Comparison of ENCODE assay signal across 1 cellular context in the genomic region with DNA sequence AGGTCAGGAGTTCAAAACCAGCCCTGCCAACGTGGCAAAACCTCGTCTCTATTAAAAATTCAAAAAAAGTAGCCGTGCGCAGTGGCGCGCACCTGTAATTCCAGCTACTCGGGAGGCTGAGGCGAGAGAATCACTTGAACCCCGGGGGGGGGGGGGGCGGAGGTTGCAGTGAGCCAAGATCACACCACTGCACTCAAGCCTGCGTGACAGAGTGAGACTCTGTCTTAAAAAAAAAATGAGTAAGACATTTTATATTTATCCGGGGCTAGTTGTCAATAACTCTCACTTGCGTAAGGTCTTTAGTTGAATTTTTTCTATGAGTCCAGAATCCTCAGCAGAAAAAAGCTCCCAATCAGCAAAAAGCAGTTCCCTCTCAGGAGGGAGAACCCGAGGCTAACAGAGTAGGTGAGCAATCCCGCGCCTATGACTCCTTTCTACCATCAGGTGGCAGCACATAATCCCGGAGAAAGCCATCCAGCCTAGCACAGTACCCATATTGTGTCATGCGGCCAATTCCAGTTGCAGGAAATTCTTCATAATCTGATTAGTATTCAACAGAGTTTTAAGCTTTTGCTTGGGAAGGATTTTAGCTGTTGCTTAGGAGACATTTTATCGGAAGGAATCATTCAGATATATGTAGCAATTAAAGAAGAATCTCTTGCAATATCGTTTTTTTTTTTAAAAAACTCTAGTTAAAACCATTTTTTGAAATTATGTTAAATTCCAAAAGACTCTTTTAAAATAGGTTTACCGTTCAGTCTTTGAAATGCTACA.
A peak's percentile ranks its signal among the peaks of the same experiment; 100 is the strongest.
TF ChIP-seq lines count a peak whose summit lies in the region.

No MANE protein-coding gene starts in this region.

TF ChIP-seq in HepG2, 621 proteins besides CTCF, POLR2A, EP300 and RAD21 (continued from another document and continues in another):
- TF ChIP-seq, protein P1, sequence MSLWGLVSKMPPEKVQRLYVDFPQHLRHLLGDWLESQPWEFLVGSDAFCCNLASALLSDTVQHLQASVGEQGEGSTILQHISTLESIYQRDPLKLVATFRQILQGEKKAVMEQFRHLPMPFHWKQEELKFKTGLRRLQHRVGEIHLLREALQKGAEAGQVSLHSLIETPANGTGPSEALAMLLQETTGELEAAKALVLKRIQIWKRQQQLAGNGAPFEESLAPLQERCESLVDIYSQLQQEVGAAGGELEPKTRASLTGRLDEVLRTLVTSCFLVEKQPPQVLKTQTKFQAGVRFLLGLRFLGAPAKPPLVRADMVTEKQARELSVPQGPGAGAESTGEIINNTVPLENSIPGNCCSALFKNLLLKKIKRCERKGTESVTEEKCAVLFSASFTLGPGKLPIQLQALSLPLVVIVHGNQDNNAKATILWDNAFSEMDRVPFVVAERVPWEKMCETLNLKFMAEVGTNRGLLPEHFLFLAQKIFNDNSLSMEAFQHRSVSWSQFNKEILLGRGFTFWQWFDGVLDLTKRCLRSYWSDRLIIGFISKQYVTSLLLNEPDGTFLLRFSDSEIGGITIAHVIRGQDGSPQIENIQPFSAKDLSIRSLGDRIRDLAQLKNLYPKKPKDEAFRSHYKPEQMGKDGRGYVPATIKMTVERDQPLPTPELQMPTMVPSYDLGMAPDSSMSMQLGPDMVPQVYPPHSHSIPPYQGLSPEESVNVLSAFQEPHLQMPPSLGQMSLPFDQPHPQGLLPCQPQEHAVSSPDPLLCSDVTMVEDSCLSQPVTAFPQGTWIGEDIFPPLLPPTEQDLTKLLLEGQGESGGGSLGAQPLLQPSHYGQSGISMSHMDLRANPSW (CRISPR knock-in tag; IDR thresholded peaks at IDR 0.05; ENCODE audit: borderline replicate concordance) = no peak
- TF ChIP-seq ZNF335 (CRISPR knock-in tag; IDR thresholded peaks at IDR 0.05) = no peak
- TF ChIP-seq, protein P2, sequence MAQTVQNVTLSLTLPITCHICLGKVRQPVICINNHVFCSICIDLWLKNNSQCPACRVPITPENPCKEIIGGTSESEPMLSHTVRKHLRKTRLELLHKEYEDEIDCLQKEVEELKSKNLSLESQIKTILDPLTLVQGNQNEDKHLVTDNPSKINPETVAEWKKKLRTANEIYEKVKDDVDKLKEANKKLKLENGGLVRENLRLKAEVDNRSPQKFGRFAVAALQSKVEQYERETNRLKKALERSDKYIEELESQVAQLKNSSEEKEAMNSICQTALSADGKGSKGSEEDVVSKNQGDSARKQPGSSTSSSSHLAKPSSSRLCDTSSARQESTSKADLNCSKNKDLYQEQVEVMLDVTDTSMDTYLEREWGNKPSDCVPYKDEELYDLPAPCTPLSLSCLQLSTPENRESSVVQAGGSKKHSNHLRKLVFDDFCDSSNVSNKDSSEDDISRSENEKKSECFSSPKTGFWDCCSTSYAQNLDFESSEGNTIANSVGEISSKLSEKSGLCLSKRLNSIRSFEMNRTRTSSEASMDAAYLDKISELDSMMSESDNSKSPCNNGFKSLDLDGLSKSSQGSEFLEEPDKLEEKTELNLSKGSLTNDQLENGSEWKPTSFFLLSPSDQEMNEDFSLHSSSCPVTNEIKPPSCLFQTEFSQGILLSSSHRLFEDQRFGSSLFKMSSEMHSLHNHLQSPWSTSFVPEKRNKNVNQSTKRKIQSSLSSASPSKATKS (CRISPR knock-in tag; IDR thresholded peaks at IDR 0.05) = no peak
- TF ChIP-seq MIER2 (CRISPR knock-in tag; IDR thresholded peaks at IDR 0.05) = no peak
- TF ChIP-seq ATF1 (CRISPR knock-in tag; IDR thresholded peaks at IDR 0.05) = 0 out of 2 replicates have a peak, but pooled peaks have one; percentile 29
- TF ChIP-seq ZNF660 (CRISPR knock-in tag; IDR thresholded peaks at IDR 0.05; ENCODE audit: borderline replicate concordance, low read depth) = no peak
- TF ChIP-seq SMAD3 (CRISPR knock-in tag; IDR thresholded peaks at IDR 0.05) = no peak
- TF ChIP-seq KDM2A (CRISPR knock-in tag; IDR thresholded peaks at IDR 0.05; ENCODE audit: borderline replicate concordance, low read depth) = peak; percentile 94
- TF ChIP-seq, protein P3, sequence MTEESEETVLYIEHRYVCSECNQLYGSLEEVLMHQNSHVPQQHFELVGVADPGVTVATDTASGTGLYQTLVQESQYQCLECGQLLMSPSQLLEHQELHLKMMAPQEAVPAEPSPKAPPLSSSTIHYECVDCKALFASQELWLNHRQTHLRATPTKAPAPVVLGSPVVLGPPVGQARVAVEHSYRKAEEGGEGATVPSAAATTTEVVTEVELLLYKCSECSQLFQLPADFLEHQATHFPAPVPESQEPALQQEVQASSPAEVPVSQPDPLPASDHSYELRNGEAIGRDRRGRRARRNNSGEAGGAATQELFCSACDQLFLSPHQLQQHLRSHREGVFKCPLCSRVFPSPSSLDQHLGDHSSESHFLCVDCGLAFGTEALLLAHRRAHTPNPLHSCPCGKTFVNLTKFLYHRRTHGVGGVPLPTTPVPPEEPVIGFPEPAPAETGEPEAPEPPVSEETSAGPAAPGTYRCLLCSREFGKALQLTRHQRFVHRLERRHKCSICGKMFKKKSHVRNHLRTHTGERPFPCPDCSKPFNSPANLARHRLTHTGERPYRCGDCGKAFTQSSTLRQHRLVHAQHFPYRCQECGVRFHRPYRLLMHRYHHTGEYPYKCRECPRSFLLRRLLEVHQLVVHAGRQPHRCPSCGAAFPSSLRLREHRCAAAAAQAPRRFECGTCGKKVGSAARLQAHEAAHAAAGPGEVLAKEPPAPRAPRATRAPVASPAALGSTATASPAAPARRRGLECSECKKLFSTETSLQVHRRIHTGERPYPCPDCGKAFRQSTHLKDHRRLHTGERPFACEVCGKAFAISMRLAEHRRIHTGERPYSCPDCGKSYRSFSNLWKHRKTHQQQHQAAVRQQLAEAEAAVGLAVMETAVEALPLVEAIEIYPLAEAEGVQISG (CRISPR knock-in tag; IDR thresholded peaks at IDR 0.05) = no peak
- TF ChIP-seq, protein P4, sequence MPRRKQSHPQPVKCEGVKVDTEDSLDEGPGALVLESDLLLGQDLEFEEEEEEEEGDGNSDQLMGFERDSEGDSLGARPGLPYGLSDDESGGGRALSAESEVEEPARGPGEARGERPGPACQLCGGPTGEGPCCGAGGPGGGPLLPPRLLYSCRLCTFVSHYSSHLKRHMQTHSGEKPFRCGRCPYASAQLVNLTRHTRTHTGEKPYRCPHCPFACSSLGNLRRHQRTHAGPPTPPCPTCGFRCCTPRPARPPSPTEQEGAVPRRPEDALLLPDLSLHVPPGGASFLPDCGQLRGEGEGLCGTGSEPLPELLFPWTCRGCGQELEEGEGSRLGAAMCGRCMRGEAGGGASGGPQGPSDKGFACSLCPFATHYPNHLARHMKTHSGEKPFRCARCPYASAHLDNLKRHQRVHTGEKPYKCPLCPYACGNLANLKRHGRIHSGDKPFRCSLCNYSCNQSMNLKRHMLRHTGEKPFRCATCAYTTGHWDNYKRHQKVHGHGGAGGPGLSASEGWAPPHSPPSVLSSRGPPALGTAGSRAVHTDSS (CRISPR knock-in tag; conservative IDR thresholded peaks at IDR 0.05) = no peak
- no peak for TF ChIP-seq ZNF557 (CRISPR knock-in tag; IDR thresholded peaks at IDR 0.05)
- TF ChIP-seq ZNF614 (CRISPR knock-in tag; IDR thresholded peaks at IDR 0.05; ENCODE audit: borderline replicate concordance) = peak; percentile 50; the same call in 1 of the 2 replicates
- TF ChIP-seq ZNF484 (CRISPR knock-in tag; IDR thresholded peaks at IDR 0.05; ENCODE audit: borderline replicate concordance, low read depth) = no peak
- TF ChIP-seq, protein P5, sequence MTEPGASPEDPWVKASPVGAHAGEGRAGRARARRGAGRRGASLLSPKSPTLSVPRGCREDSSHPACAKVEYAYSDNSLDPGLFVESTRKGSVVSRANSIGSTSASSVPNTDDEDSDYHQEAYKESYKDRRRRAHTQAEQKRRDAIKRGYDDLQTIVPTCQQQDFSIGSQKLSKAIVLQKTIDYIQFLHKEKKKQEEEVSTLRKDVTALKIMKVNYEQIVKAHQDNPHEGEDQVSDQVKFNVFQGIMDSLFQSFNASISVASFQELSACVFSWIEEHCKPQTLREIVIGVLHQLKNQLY (CRISPR knock-in tag; IDR thresholded peaks at IDR 0.05) = no peak
- TF ChIP-seq ZNF143 (CRISPR knock-in tag; IDR thresholded peaks at IDR 0.05) = no peak
- TF ChIP-seq ZNF17 (CRISPR knock-in tag; IDR thresholded peaks at IDR 0.05) = no peak
- TF ChIP-seq TBP (CRISPR knock-in tag; IDR thresholded peaks at IDR 0.05) = no peak
- TF ChIP-seq GTF3A (CRISPR knock-in tag; conservative IDR thresholded peaks at IDR 0.05) = no peak
- TF ChIP-seq, protein P6, sequence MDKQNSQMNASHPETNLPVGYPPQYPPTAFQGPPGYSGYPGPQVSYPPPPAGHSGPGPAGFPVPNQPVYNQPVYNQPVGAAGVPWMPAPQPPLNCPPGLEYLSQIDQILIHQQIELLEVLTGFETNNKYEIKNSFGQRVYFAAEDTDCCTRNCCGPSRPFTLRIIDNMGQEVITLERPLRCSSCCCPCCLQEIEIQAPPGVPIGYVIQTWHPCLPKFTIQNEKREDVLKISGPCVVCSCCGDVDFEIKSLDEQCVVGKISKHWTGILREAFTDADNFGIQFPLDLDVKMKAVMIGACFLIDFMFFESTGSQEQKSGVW (CRISPR knock-in tag; IDR thresholded peaks at IDR 0.05; ENCODE audit: borderline replicate concordance) = no peak
- peak; percentile 73; the same call in 1 of the 2 replicates for TF ChIP-seq CBX5 (CRISPR knock-in tag; IDR thresholded peaks at IDR 0.05; ENCODE audit: borderline replicate concordance)
- 0 out of 2 replicates have a peak, but pooled peaks have one; percentile 16 for TF ChIP-seq CREM (IDR thresholded peaks at IDR 0.05)
- no peak for TF ChIP-seq CREM (CRISPR knock-in tag; IDR thresholded peaks at IDR 0.05)
- TF ChIP-seq, protein P7, sequence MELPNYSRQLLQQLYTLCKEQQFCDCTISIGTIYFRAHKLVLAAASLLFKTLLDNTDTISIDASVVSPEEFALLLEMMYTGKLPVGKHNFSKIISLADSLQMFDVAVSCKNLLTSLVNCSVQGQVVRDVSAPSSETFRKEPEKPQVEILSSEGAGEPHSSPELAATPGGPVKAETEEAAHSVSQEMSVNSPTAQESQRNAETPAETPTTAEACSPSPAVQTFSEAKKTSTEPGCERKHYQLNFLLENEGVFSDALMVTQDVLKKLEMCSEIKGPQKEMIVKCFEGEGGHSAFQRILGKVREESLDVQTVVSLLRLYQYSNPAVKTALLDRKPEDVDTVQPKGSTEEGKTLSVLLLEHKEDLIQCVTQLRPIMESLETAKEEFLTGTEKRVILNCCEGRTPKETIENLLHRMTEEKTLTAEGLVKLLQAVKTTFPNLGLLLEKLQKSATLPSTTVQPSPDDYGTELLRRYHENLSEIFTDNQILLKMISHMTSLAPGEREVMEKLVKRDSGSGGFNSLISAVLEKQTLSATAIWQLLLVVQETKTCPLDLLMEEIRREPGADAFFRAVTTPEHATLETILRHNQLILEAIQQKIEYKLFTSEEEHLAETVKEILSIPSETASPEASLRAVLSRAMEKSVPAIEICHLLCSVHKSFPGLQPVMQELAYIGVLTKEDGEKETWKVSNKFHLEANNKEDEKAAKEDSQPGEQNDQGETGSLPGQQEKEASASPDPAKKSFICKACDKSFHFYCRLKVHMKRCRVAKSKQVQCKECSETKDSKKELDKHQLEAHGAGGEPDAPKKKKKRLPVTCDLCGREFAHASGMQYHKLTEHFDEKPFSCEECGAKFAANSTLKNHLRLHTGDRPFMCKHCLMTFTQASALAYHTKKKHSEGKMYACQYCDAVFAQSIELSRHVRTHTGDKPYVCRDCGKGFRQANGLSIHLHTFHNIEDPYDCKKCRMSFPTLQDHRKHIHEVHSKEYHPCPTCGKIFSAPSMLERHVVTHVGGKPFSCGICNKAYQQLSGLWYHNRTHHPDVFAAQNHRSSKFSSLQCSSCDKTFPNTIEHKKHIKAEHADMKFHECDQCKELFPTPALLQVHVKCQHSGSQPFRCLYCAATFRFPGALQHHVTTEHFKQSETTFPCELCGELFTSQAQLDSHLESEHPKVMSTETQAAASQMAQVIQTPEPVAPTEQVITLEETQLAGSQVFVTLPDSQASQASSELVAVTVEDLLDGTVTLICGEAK (IDR thresholded peaks at IDR 0.05) = no peak
- TF ChIP-seq, protein P7 (CRISPR knock-in tag; IDR thresholded peaks at IDR 0.05) = no peak
- TF ChIP-seq, protein P8, sequence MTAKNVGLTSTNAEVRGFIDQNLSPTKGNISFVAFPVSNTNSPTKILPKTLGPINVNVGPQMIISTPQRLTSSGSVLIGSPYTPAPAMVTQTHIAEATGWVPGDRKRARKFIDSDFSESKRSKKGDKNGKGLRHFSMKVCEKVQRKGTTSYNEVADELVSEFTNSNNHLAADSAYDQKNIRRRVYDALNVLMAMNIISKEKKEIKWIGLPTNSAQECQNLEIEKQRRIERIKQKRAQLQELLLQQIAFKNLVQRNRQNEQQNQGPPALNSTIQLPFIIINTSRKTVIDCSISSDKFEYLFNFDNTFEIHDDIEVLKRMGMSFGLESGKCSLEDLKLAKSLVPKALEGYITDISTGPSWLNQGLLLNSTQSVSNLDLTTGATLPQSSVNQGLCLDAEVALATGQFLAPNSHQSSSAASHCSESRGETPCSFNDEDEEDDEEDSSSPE (CRISPR knock-in tag; IDR thresholded peaks at IDR 0.05) = 0 out of 2 replicates have a peak, but pooled peaks have one; percentile 29
- no peak for TF ChIP-seq CC2D1A (CRISPR knock-in tag; IDR thresholded peaks at IDR 0.05)
- TF ChIP-seq CEBPG (CRISPR knock-in tag; IDR thresholded peaks at IDR 0.05) = peak; percentile 75
- 0 out of 4 replicates have a peak, but pooled peaks of 1 of the 2 experiments have one; percentile 43 for TF ChIP-seq KLF16 (CRISPR knock-in tag; IDR thresholded peaks at IDR 0.05)
- no peak for TF ChIP-seq ZMYM3 (CRISPR knock-in tag; IDR thresholded peaks at IDR 0.05)
- no peak for TF ChIP-seq ZNF543 (CRISPR knock-in tag; IDR thresholded peaks at IDR 0.05)
- TF ChIP-seq MBD4 (IDR thresholded peaks at IDR 0.05; ENCODE audit: borderline replicate concordance, low read length) = no peak
- TF ChIP-seq ZMYM4 (CRISPR knock-in tag; IDR thresholded peaks at IDR 0.05) = 0 out of 2 replicates have a peak, but pooled peaks have one; percentile 13
- TF ChIP-seq EZH2 (conservative IDR thresholded peaks at IDR 0.05; ENCODE audit: low read depth, low read length) = no peak
